28 cellular contexts compared by ENCODE assay signal in genomic region chr3:7371693-7372572, GRCh38.
"Had no signal": no experiment of that assay in that cellular context is flagged by ENCODE, and none has a peak within 500 bp of the region (broad histone marks: within the 10 kb centered on the region; RNA-seq: fewer than 3 reads in every experiment).

No MANE protein-coding gene starts in this region.

- H3K27me3 ChIP-seq: brain microvascular endothelial cell, SJCRH30 had no signal

- H3K4me3 ChIP-seq: K562, SJCRH30 had no signal

- H3K4me1 ChIP-seq: SJCRH30 had no signal

- H3K9me3 Mint-ChIP-seq: activated naive CD8-positive, alpha-beta T cell treated with anti-CD3 and anti-CD28 coated beads for 36 hours; activated T-cell treated with anti-CD3 and anti-CD28 coated beads, Interleukin-2, amount 50 U/mL, for 72 hours; activated T-helper 2 cell treated with anti-CD3 and anti-CD28 coated beads, Interferon-gamma antibody, Interleukin-2, Interleukin-4, amounts not matched to agents 10 μg/mL and 5 μg/mL and 100 μg/mL, durations not matched to agents 14 hours and 24 hours and 36 hours had no signal

- H3K9me3 ChIP-seq: SJCRH30, SK-N-SH had no signal

- H3K27me3 Mint-ChIP-seq: activated CD8-positive, alpha-beta T cell treated with anti-CD3 and anti-CD28 coated beads for 36 hours; activated naive CD4-positive, alpha-beta T cell treated with anti-CD3 and anti-CD28 coated beads, Interleukin-2, amount 10 ng/mL, durations not matched to agents 7 days and 5 days had no signal

- ATAC-seq: activated CD4-positive, alpha-beta T cell treated with anti-CD3 and anti-CD28 coated beads for 36 hours; activated CD8-positive, alpha-beta T cell treated with anti-CD3 and anti-CD28 coated beads for 36 hours; activated T-cell treated with anti-CD3 and anti-CD28 coated beads, Interleukin-2, amount 50 U/mL, for 72 hours; K562; Panc1; Right ventricle myocardium inferior had no signal

- H3K4me3 Mint-ChIP-seq: activated CD4-positive, alpha-beta T cell treated with anti-CD3 and anti-CD28 coated beads for 36 hours; activated CD8-positive, alpha-beta T cell treated with anti-CD3 and anti-CD28 coated beads for 36 hours; activated naive CD4-positive, alpha-beta T cell treated with anti-CD3 and anti-CD28 coated beads, Interleukin-2, amount 10 ng/mL, durations not matched to agents 7 days and 5 days; activated naive CD8-positive, alpha-beta T cell treated with anti-CD3 and anti-CD28 coated beads for 36 hours; activated T-cell treated with anti-CD3 and anti-CD28 coated beads, Interleukin-2, amount 50 U/mL, for 72 hours had no signal

- H3K27ac Mint-ChIP-seq: activated CD4-positive, alpha-beta T cell treated with anti-CD3 and anti-CD28 coated beads for 36 hours; activated CD8-positive, alpha-beta T cell treated with anti-CD3 and anti-CD28 coated beads for 36 hours; activated naive CD4-positive, alpha-beta T cell treated with anti-CD3 and anti-CD28 coated beads, Interleukin-2, amount 10 ng/mL, durations not matched to agents 7 days and 5 days; activated naive CD8-positive, alpha-beta T cell treated with anti-CD3 and anti-CD28 coated beads for 36 hours; activated T-cell treated with anti-CD3 and anti-CD28 coated beads, Interleukin-2, amount 50 U/mL, for 72 hours; activated T-helper 2 cell treated with anti-CD3 and anti-CD28 coated beads, Interferon-gamma antibody, Interleukin-2, Interleukin-4, amounts not matched to agents 10 μg/mL and 5 μg/mL and 100 μg/mL, durations not matched to agents 14 hours and 24 hours and 36 hours had no signal

- H3K4me2 ChIP-seq: SK-N-SH had no signal

- H3K9ac ChIP-seq: SK-N-SH had no signal

- DNase-seq: activated CD4-positive, alpha-beta T cell treated with anti-CD3 and anti-CD28 coated beads for 36 hours; activated CD8-positive, alpha-beta memory T cell treated with anti-CD3 and anti-CD28 coated beads, Interleukin-2, amount 50 U/mL, for 4 hours; activated CD8-positive, alpha-beta T cell treated with anti-CD3 and anti-CD28 coated beads for 36 hours; activated gamma-delta T cell treated with Interleukin-2 at 50 U/mL for 16 hours; activated naive CD4-positive, alpha-beta T cell treated with anti-CD3 and anti-CD28 coated beads, Interleukin-2, amount 10 ng/mL, durations not matched to agents 7 days and 5 days; activated naive CD8-positive, alpha-beta T cell treated with anti-CD3 and anti-CD28 coated beads for 36 hours; activated T-cell treated with anti-CD3 and anti-CD28 coated beads, Interleukin-2, amount 50 U/mL, for 72 hours; brain microvascular endothelial cell; Karpas-422; NCI-H1048; NCI-H146; NCI-H187 treated with DMSO at 0.1 percent for 48 hours; NCI-H2081 treated with DMSO at 0.1 percent for 48 hours; NCI-H2171; NCI-H2227 treated with DMSO at 0.1 percent for 48 hours; NCI-H446 treated with DMSO at 0.1 percent for 48 hours; NCI-H524 treated with DMSO at 0.1 percent for 48 hours; NCI-H748 treated with DMSO at 0.1 percent for 48 hours; OCI-M1; RPMI8226; SJCRH30; SK-N-SH; T-helper 1 cell had no signal

- H3K27ac ChIP-seq: brain microvascular endothelial cell, SJCRH30, VCaP had no signal

- H3K36me3 Mint-ChIP-seq: activated naive CD4-positive, alpha-beta T cell treated with anti-CD3 and anti-CD28 coated beads, Interleukin-2, amount 10 ng/mL, durations not matched to agents 7 days and 5 days; activated naive CD8-positive, alpha-beta T cell treated with anti-CD3 and anti-CD28 coated beads for 36 hours had no signal

- H3K4me1 Mint-ChIP-seq: activated CD4-positive, alpha-beta T cell treated with anti-CD3 and anti-CD28 coated beads for 36 hours; activated naive CD4-positive, alpha-beta T cell treated with anti-CD3 and anti-CD28 coated beads, Interleukin-2, amount 10 ng/mL, durations not matched to agents 7 days and 5 days; activated naive CD8-positive, alpha-beta T cell treated with anti-CD3 and anti-CD28 coated beads for 36 hours had no signal

- H3K36me3 ChIP-seq: brain microvascular endothelial cell, SJCRH30 had no signal
